8 cellular contexts compared by ENCODE assay signal in the genomic region with DNA sequence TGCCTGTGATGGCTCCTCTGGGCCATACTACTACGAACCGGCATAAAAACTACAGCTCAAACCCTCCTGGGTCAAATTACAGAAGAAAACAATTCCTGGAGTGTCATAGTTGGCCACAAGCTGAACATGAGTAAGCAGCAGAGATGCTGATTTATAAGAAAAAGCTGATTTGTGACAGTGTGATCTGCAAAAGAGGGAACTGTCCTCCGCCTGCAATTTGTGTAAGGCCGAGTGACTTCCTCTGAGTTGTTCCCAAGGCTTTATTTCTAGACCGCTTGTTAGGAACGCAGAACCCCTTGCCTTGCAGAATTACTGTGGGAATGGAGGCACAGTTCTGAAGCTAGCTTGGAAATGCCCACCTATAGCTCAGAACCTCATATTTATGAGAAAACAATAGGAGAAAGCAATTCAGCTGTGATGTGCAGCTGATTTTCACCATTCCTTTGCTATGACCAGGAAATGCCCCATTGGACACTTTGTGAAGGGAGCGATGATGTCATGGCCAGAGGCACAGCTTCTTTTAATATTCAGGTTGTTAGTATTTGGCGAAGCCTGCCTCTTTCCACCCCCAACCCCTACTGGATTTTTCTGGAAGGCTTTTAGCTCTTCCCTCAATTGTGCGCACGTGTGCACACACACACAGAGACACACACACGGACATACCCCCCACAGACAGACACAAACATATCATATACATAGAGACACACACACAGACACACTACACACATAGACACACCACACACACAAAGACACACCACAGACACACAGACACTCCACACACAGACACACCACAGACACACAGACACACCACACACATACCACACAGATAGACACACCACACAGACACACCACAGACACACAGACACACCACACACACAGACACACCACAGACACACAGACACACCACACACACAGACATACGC. TPM values are rescaled to one million over a fixed set of nuclear protein-coding genes. Genes with fewer than 3 reads are reported as not detected.
DNase-seq lines count a peak whose midpoint lies in the region; ATAC-seq, FAIRE-seq and TF ChIP-seq lines count a peak whose summit lies in the region.

No MANE protein-coding gene starts in this region.

- H3K9me3 ChIP-seq in esophagus muscularis mucosa, result no peaks in the 10 kb centered on the region

- intact Hi-C loops in esophagus muscularis mucosa (cut with DNase I), result no loop called here

- TF ChIP-seq POLR2A in GM12891 (IDR thresholded peaks at IDR 0.05; ENCODE audit: low read depth, low read length) (no peak), esophagus muscularis mucosa (IDR thresholded peaks at IDR 0.05; ENCODE audit: low read depth) (no peak)

- TF ChIP-seq CTCF in esophagus muscularis mucosa (IDR thresholded peaks at IDR 0.05), result no peak

- DNase-seq in GM12891 (ENCODE audit: insufficient read length, low spot score) (no peak), RPMI8226 (peak; percentile 37), esophagus muscularis mucosa (ENCODE audit: extremely low spot score) (no peak), pulmonary artery endothelial cell (ENCODE audit: low read depth, low spot score) (peak; percentile 32), NCI-H345 treated with DMSO at 0.1 percent for 48 hours (lab: John Stamatoyannopoulos, UW; ENCODE audit: unreplicated experiment) (no peak)
- DNase-seq in stimulated activated naive CD4-positive, alpha-beta T cell treated with Interleukin-2 at 50 U/mL for 16 hours (lab: John Stamatoyannopoulos, UW), result no peak

- ATAC-seq in GM21717 (IDR thresholded peaks at IDR 0.05; ENCODE audit: unreplicated experiment) (no peak), GM19452 (IDR thresholded peaks at IDR 0.05; ENCODE audit: unreplicated experiment) (no peak)

- WGBS in esophagus muscularis mucosa, result 76% methylated on average over 12 of the region's 12 CpGs

- H3K27ac ChIP-seq in esophagus muscularis mucosa (replicated peaks in 1 of 4), result peak overlapping the region in 3 of 4 donors; percentile 42 to 53 (median 48)

- H3K4me1 ChIP-seq in esophagus muscularis mucosa, result peaks cover 22 to 31% (median 28%) of the 10 kb centered on the region in 4 donors

- H3K36me3 ChIP-seq in esophagus muscularis mucosa, result no peaks in the 10 kb centered on the region

- TF ChIP-seq EP300 in esophagus muscularis mucosa (IDR thresholded peaks at IDR 0.05), result no peak

- H3K4me3 ChIP-seq in esophagus muscularis mucosa, result no peak overlapping the region

- FAIRE-seq in GM12891 (lab: Jason Lieb, UNC), result no peak

- no peaks in the 10 kb centered on the region for H3K27me3 ChIP-seq in esophagus muscularis mucosa

TF ChIP-seq in GM12891, 5 proteins besides CTCF, POLR2A, EP300 and RAD21:
- TF ChIP-seq SPI1 (IDR thresholded peaks at IDR 0.05; ENCODE audit: low read depth, low read length), result peak; percentile 61
- no peak for TF ChIP-seq POLR2AphosphoS5 (IDR thresholded peaks at IDR 0.05; ENCODE audit: low read depth, low read length)

RNA-seq across cellular contexts. Expression of gene IER5, which starts 47.6 kb away (rescaled TPM):
- polyA plus RNA-seq in GM12891 (2012; ENCODE audit: low read depth, missing spikeins), result 33.9 TPM
- total RNA-seq in esophagus muscularis mucosa (10 to 100 TPM; 14.5 to 22.0 (median 16.7) TPM), pulmonary artery endothelial cell (21.1 and 27.0 TPM in 2 replicates)

Comparison
In these comparisons a context has a peak if more than half of its experiments do, and no peak if none do; other contexts are left out.
1. DNase-seq: peak in RPMI8226 (single experiment) and pulmonary artery endothelial cell (single experiment); none in GM12891 (single experiment), esophagus muscularis mucosa (single experiment), NCI-H345 treated with DMSO at 0.1 percent for 48 hours (single experiment) and stimulated activated naive CD4-positive, alpha-beta T cell treated with Interleukin-2 at 50 U/mL for 16 hours (single experiment).